In genomic region chr11:122100222-122101080, GRCh38 we compare ENCODE assay signal across 8 cellular contexts. TPM values are rescaled to one million over a fixed set of nuclear protein-coding genes. Genes with fewer than 3 reads are reported as not detected.
DNase-seq lines count a peak whose midpoint lies in the region; ATAC-seq, FAIRE-seq and TF ChIP-seq lines count a peak whose summit lies in the region.

No MANE protein-coding gene starts in this region.

- peaks cover 2% of the 10 kb centered on the region; the same call in 1 of the 2 replicates for H3K4me1 ChIP-seq in iPS DF 6.9 (ENCODE audit: control insufficient read depth, insufficient read depth, low read length)
- peaks cover 0 to 16% (median 8%) of the 10 kb centered on the region in 4 donors for H3K4me1 ChIP-seq in sigmoid colon

- no peak for FAIRE-seq in GM19239 (lab: Jason Lieb, UNC)

- ATAC-seq in HG03135 (IDR thresholded peaks at IDR 0.05; ENCODE audit: unreplicated experiment), result no peak

- H3K4me3 ChIP-seq in H7 (ENCODE audit: insufficient read depth, low read depth, low read length), result peak overlapping the region; percentile 31
- peak overlapping the region; percentile 28; the same call in 1 of the 2 replicates for H3K4me3 ChIP-seq in iPS DF 6.9 (ENCODE audit: low read length)
- H3K4me3 ChIP-seq in sigmoid colon, result peak overlapping the region; percentile 53 to 67 (median 60)

- TF ChIP-seq EP300 in sigmoid colon (IDR thresholded peaks at IDR 0.05), result no peak

- no CpG with 5 or more reads among the region's 33 CpGs for WGBS in iPS DF 6.9 (ENCODE audit: insufficient coverage, insufficient read length)
- WGBS in sigmoid colon, 2 donors, result 7 to 21% methylated on average over 32 to 33 of the region's 33 CpGs

- H3K27me3 ChIP-seq in H7 (ENCODE audit: control insufficient read depth, insufficient read depth, low read length) (peaks cover 13% of the 10 kb centered on the region), iPS DF 6.9 (ENCODE audit: control insufficient read depth, insufficient read depth, low read length) (peaks cover 2% of the 10 kb centered on the region; the same call in 1 of the 2 replicates), sigmoid colon (no peaks in the 10 kb centered on the region)

- H3K36me3 ChIP-seq in H7 (replicated peaks; ENCODE audit: control insufficient read depth, insufficient read depth, low read length) (no peaks in the 10 kb centered on the region), iPS DF 6.9 (ENCODE audit: control insufficient read depth, insufficient read depth, low read length) (no peaks in the 10 kb centered on the region), sigmoid colon (no peaks in the 10 kb centered on the region)

- peak; percentile 16 for DNase-seq in H7
- DNase-seq in amygdala (lab: John Stamatoyannopoulos, UW), result peak in 38 of 56 donors; percentile 17 to 73 (median 56)
- no peak for DNase-seq in iPS DF 6.9 (ENCODE audit: low read depth, low spot score)
- DNase-seq in sigmoid colon, result peak; percentile 88
- no peak for DNase-seq in GM19238 (ENCODE audit: insufficient read length, low spot score)
- no peak for DNase-seq in NCI-H510A (lab: John Stamatoyannopoulos, UW)
- no peak for DNase-seq in GM19239 (ENCODE audit: insufficient read length, low spot score)

- no peak for TF ChIP-seq CTCF in sigmoid colon (IDR thresholded peaks at IDR 0.05)

- intact Hi-C loops in sigmoid colon (cut with DNase I), result loop anchor here (1.0 to 10.0 kb wide), 9 partner anchors 57 to 806 kb away; partner anchors contain the start of gene SC5D

- no peak overlapping the region for H3K27ac ChIP-seq in iPS DF 6.9 (ENCODE audit: low read length)
- H3K27ac ChIP-seq in sigmoid colon, result peak overlapping the region; percentile 90 to 95 (median 91)

- TF ChIP-seq POLR2A in sigmoid colon (IDR thresholded peaks at IDR 0.05), result peak in 1 of 2 donors; percentile 33

- H3K9me3 ChIP-seq in iPS DF 6.9 (ENCODE audit: control insufficient read depth, insufficient read depth, low read length) (no peaks in the 10 kb centered on the region), sigmoid colon (no peaks in the 10 kb centered on the region)

RNA-seq across cellular contexts. Expression of gene BLID, which starts 15.6 kb away (rescaled TPM):
- total RNA-seq in H7 (2014; rRNA removed; shearing (Covaris generic)), result not detected in 2 replicates
- total RNA-seq in sigmoid colon, result 1 to 10 TPM; 1.6 to 2.2 (median 2.0) TPM
- polyA plus RNA-seq in sigmoid colon, result under 1 TPM in 1 of 3 donors, not detected in 2; 0.09 TPM

Comparison
In these comparisons a context has a peak if more than half of its experiments do, and no peak if none do; other contexts are left out.
1. DNase-seq: peak in H7 (single experiment), amygdala (38 of 56) and sigmoid colon (single experiment); none in iPS DF 6.9 (single experiment), GM19238 (single experiment), NCI-H510A (single experiment) and GM19239 (single experiment).
2. Peak in every context shown above with its lines, with median percentiles within 50 percentile points of each other: H3K4me3 ChIP-seq.